8 cellular contexts compared by ENCODE assay signal in genomic region chr12:121632069-121632970, GRCh38. TPM values are rescaled to one million over a fixed set of nuclear protein-coding genes. Genes with fewer than 3 reads are reported as not detected.
DNase-seq lines count a peak whose midpoint lies in the region; ATAC-seq, FAIRE-seq and TF ChIP-seq lines count a peak whose summit lies in the region.
"Had no signal": no experiment of that assay in that cellular context is flagged by ENCODE, and none has a peak within 500 bp of the region (broad histone marks: within the 10 kb centered on the region; RNA-seq: fewer than 3 reads in every experiment).

No MANE protein-coding gene starts in this region.

- H4K5ac ChIP-seq in H9 (ENCODE audit: insufficient read length, low read depth, low read length) = no peak overlapping the region

- no peak overlapping the region for H2AFZ ChIP-seq in H9 (ENCODE audit: low read length)

- H3K79me1 ChIP-seq in H9 (ENCODE audit: insufficient read depth, low read depth, low read length, poor library complexity, severe bottlenecking) = peaks cover 8% of the 10 kb centered on the region

- H3K4me3 ChIP-seq in small intestine (ENCODE audit: low read depth in 1 of 2, low read length in 2 of 2) (no peak overlapping the region), adrenal gland (no peak overlapping the region)

- no peak for TF ChIP-seq POLR2A in adrenal gland (IDR thresholded peaks at IDR 0.05)

- peaks cover 8% of the 10 kb centered on the region for H3K23me2 ChIP-seq in H9 (ENCODE audit: insufficient read length, low read depth, low read length, poor library complexity, severe bottlenecking)

- H3K36me3 ChIP-seq in small intestine (ENCODE audit: control insufficient read depth in 2 of 2, insufficient read depth in 2 of 2, low read length in 2 of 2) (no peaks in the 10 kb centered on the region), adrenal gland (replicated peaks in 1 of 2) (no peaks in the 10 kb centered on the region)

- CTCF ChIA-PET in WTC11 (lab: Charles Lee) = interaction anchor here (0.6 to 2.7 kb wide), 5 partner anchors 21 to 80 kb away, joined by 3 to 7 read pairs (median 5); no protein-coding TSS in a partner anchor

- H3K79me2 ChIP-seq in H9 (ENCODE audit: insufficient read depth, low read length) = peaks cover 27% of the 10 kb centered on the region; the same call in 1 of the 2 replicates

- no peak overlapping the region for H2BK120ac ChIP-seq in H9 (ENCODE audit: low read depth, low read length, poor library complexity, severe bottlenecking)

- intact Hi-C loops in adrenal gland (cut with DNase I) = no loop called here

- H3K4ac ChIP-seq in H9 (ENCODE audit: low read depth, low read length) = no peak overlapping the region

- H3K36me3 Mint-ChIP-seq in H9 (ENCODE audit: insufficient read depth in 1 of 3, low read depth in 3 of 3) (peaks cover 11 to 27% (median 20%) of the 10 kb centered on the region in 3 experiments), WTC11 (peaks cover 11% of the 10 kb centered on the region; the same call in 1 of the 2 replicates), immature natural killer cell (peaks cover 0 to 8% (median 5%) of the 10 kb centered on the region in 3 donors)

- H2AK5ac ChIP-seq in H9 (ENCODE audit: insufficient read length, low read length) = no peak overlapping the region

- H3K27me3 Mint-ChIP-seq in H9 (ENCODE audit: low read depth) (no peaks in the 10 kb centered on the region), WTC11 (ENCODE audit: low read depth) (no peaks in the 10 kb centered on the region), immature natural killer cell (ENCODE audit: low read depth in 3 of 3) (peaks cover 10 to 15% (median 14%) of the 10 kb centered on the region in 3 donors)

- TF ChIP-seq CTCF in H9 (conservative IDR thresholded peaks at IDR 0.05) = no peak
- no peak for TF ChIP-seq CTCF in WTC11 (IDR thresholded peaks at IDR 0.05)
- TF ChIP-seq CTCF in adrenal gland (IDR thresholded peaks at IDR 0.05) = no peak

- no peak overlapping the region for H4K8ac ChIP-seq in H9 (replicated peaks; ENCODE audit: insufficient read length, low read depth, low read length)

- FAIRE-seq in small intestine (lab: Jason Lieb, UNC) = no peak

- peak overlapping the region in 1 of 2 experiments; percentile 61; a peak in 2 of 5 replicates for H3K4me3 Mint-ChIP-seq in H9
- H3K4me3 Mint-ChIP-seq in WTC11 = peak overlapping the region; percentile 29; the same call in 1 of the 2 replicates
- peak overlapping the region; percentile 43 to 75 (median 54) for H3K4me3 Mint-ChIP-seq in immature natural killer cell

- H3K9me3 Mint-ChIP-seq in H9 (no peaks in the 10 kb centered on the region), WTC11 (no peaks in the 10 kb centered on the region), immature natural killer cell (no peaks in the 10 kb centered on the region)

- WGBS in H9 (ENCODE audit: extremely low coverage, insufficient read length, low lambda C conversion rate) = no CpG with 5 or more reads among the region's 11 CpGs
- 47 to 59% (median 56%) methylated on average over 11 of the region's 11 CpGs for WGBS in small intestine, 3 donors
- WGBS in adrenal gland, 4 donors = 73 to 80% (median 76%) methylated on average over 11 of the region's 11 CpGs

- no peak overlapping the region for H3T11ph ChIP-seq in H9 (ENCODE audit: low read length)

- H3K9me3 ChIP-seq in H9 (ENCODE audit: control insufficient read depth, low read depth, low read length) (no peaks in the 10 kb centered on the region), small intestine (ENCODE audit: control insufficient read depth, low read depth) (no peaks in the 10 kb centered on the region), adrenal gland (replicated peaks in 1 of 3) (no peaks in the 10 kb centered on the region)

- H3K4me1 ChIP-seq in H9 (ENCODE audit: insufficient read depth, low read length) (peaks cover 11% of the 10 kb centered on the region; the same call in 1 of the 2 replicates), small intestine (ENCODE audit: control insufficient read depth in 2 of 2, insufficient read depth in 1 of 2, low read depth in 1 of 2, low read length in 1 of 2) (peaks cover 4 to 11% of the 10 kb centered on the region in 2 donors), adrenal gland (replicated peaks in 1 of 2) (peaks cover 5 to 48% of the 10 kb centered on the region in 2 donors)

- no peak overlapping the region for H4K91ac ChIP-seq in H9 (ENCODE audit: insufficient read length, low read depth, low read length)

- H3K9ac ChIP-seq in H9 (ENCODE audit: extremely low read depth, insufficient read length, low read length) = no peak overlapping the region

- H3K4me1 Mint-ChIP-seq in H9 (peaks cover 41 to 58% of the 10 kb centered on the region in 2 experiments), WTC11 (peaks cover 64% of the 10 kb centered on the region), immature natural killer cell (peaks cover 86 to 88% of the 10 kb centered on the region in 2 donors)

- H2BK20ac ChIP-seq in H9 (ENCODE audit: low read depth, low read length, poor library complexity, severe bottlenecking) = no peak overlapping the region

- no peak overlapping the region for H2BK5ac ChIP-seq in H9 (ENCODE audit: insufficient read length, low read length)

- H2BK12ac ChIP-seq in H9 (ENCODE audit: insufficient read length, low read depth, low read length) = no peak overlapping the region

- H3K27ac Mint-ChIP-seq in H9 = peak overlapping the region; percentile 87 to 94 (median 89); a peak in 6 of 7 replicates
- H3K27ac Mint-ChIP-seq in WTC11 = peak overlapping the region; percentile 54
- H3K27ac Mint-ChIP-seq in immature natural killer cell = peak overlapping the region; percentile 64 to 90 (median 90)

- H4K20me1 ChIP-seq in H9 (ENCODE audit: control insufficient read depth, insufficient read depth, insufficient read length) = peaks cover 4% of the 10 kb centered on the region

- no peak overlapping the region; the same call in 1 of the 2 replicates for H3K14ac ChIP-seq in H9 (ENCODE audit: insufficient read depth, low read length)

- POLR2A ChIA-PET in WTC11 (lab: Charles Lee) = interaction anchor here (1.0 to 1.1 kb wide), 2 partner anchors 14 to 50 kb away, joined by 3 to 4 read pairs; no protein-coding TSS in a partner anchor

- no peak overlapping the region for H2BK15ac ChIP-seq in H9 (ENCODE audit: low read depth, low read length)

- peak overlapping the region; percentile 3 for H3K4me2 ChIP-seq in H9 (ENCODE audit: insufficient read depth, insufficient read length, low read length)

- H3K23ac ChIP-seq in H9 (ENCODE audit: insufficient read length, low read depth, low read length) = no peak overlapping the region

- DNase-seq in H9 (no peak), WTC11 (ENCODE audit: low spot score) (no peak), immature natural killer cell (no peak), small intestine (no peak), NCI-H187 treated with DMSO at 0.1 percent for 48 hours (lab: John Stamatoyannopoulos, UW) (no peak), adrenal gland (no peak)
- DNase-seq: NCI-H1105 had no signal

- H3K27me3 ChIP-seq in H9 (ENCODE audit: insufficient read depth, low read length) (no peaks in the 10 kb centered on the region), small intestine (ENCODE audit: control insufficient read depth in 2 of 2, insufficient read depth in 2 of 2, low read length in 2 of 2) (no peaks in the 10 kb centered on the region), adrenal gland (no peaks in the 10 kb centered on the region)

- H3K18ac ChIP-seq in H9 (ENCODE audit: insufficient read length, low read depth, low read length) = no peak overlapping the region

- ATAC-seq in WTC11 (no peak), GM21723 (IDR thresholded peaks at IDR 0.05; ENCODE audit: unreplicated experiment) (no peak)

- H3K27ac ChIP-seq in H9 (ENCODE audit: insufficient read length, low read depth, low read length) (no peak overlapping the region), small intestine (ENCODE audit: low read depth in 1 of 2, low read length in 1 of 2) (peak overlapping the region; percentile 71), adrenal gland (peak overlapping the region in 1 of 5 donors; percentile 45)

- no peak overlapping the region for H3K56ac ChIP-seq in H9 (ENCODE audit: insufficient read length, low read depth, low read length)

RNA-seq across cellular contexts. Expression of gene ORAI1, which starts 6.0 kb away (rescaled TPM):
- total RNA-seq in H9 (2021) (24.7 and 26.3 TPM in 2 replicates), WTC11 (2021) (27.7 to 28.9 TPM (median 28.6 TPM) in 3 replicates), adrenal gland (10 to 100 TPM in 5 of 8 donors, 1 to 10 TPM in 3; 4.9 to 16.1 (median 10.4) TPM)
- polyA plus RNA-seq in immature natural killer cell (100 to 1,000 TPM; 145 to 216 (median 183) TPM), small intestine (10 to 100 TPM; 16.1 to 51.4 (median 30.8) TPM), adrenal gland (1 to 10 TPM; 1.9 to 4.1 (median 2.9) TPM)

RNA-seq across cellular contexts. Expression of gene MORN3, which starts 37.1 kb away (rescaled TPM):
- 0.24 and 0.37 TPM in 2 replicates for total RNA-seq in H9 (2021)
- 0.37 to 0.80 TPM (median 0.50 TPM) in 3 replicates for total RNA-seq in WTC11 (2021)
- 1 to 10 TPM; 1.4 to 3.4 (median 2.0) TPM for polyA plus RNA-seq in immature natural killer cell
- polyA plus RNA-seq in small intestine = under 1 TPM in 1 of 3 donors, not detected in 2; 0.57 TPM
- total RNA-seq in adrenal gland = under 1 TPM in 3 of 8 donors, not detected in 5; 0.25 to 0.41 (median 0.29) TPM
- polyA plus RNA-seq in adrenal gland = under 1 TPM; 0.05 to 0.32 (median 0.24) TPM

RNA-seq across cellular contexts. Expression of gene KDM2B, which starts 51.5 kb away (rescaled TPM):
- total RNA-seq in H9 (2021) = 137 and 143 TPM in 2 replicates
- 147 to 155 TPM (median 152 TPM) in 3 replicates for total RNA-seq in WTC11 (2021)
- 10 to 100 TPM in 2 of 3 donors, 1 to 10 TPM in 1; 9.6 to 17.0 (median 10.4) TPM for polyA plus RNA-seq in immature natural killer cell
- polyA plus RNA-seq in small intestine = 10 to 100 TPM in 1 of 3 donors, 1 to 10 TPM in 2; 7.6 to 14.7 (median 8.9) TPM
- total RNA-seq in adrenal gland = 10 to 100 TPM in 7 of 8 donors, 1 to 10 TPM in 1; 9.1 to 40.6 (median 18.0) TPM
- polyA plus RNA-seq in adrenal gland = 10 to 100 TPM in 2 of 3 donors, 1 to 10 TPM in 1; 5.0 to 19.7 (median 10.2) TPM
